In genomic region chr2:101332885-101333766, GRCh38 we compare ENCODE assay signal across 1 cellular context.
TF ChIP-seq lines count a peak whose summit lies in the region.

No MANE protein-coding gene starts in this region.

TF ChIP-seq in HepG2, 621 proteins besides CTCF, POLR2A, EP300 and RAD21 (continues in another document):
- no peak for TF ChIP-seq NCOA5 (CRISPR knock-in tag; IDR thresholded peaks at IDR 0.05)
- no peak for TF ChIP-seq LCORL (IDR thresholded peaks at IDR 0.05)
- TF ChIP-seq LCORL (CRISPR knock-in tag; IDR thresholded peaks at IDR 0.05), result 0 out of 2 replicates have a peak, but pooled peaks have one; percentile 58
- TF ChIP-seq, protein P1, sequence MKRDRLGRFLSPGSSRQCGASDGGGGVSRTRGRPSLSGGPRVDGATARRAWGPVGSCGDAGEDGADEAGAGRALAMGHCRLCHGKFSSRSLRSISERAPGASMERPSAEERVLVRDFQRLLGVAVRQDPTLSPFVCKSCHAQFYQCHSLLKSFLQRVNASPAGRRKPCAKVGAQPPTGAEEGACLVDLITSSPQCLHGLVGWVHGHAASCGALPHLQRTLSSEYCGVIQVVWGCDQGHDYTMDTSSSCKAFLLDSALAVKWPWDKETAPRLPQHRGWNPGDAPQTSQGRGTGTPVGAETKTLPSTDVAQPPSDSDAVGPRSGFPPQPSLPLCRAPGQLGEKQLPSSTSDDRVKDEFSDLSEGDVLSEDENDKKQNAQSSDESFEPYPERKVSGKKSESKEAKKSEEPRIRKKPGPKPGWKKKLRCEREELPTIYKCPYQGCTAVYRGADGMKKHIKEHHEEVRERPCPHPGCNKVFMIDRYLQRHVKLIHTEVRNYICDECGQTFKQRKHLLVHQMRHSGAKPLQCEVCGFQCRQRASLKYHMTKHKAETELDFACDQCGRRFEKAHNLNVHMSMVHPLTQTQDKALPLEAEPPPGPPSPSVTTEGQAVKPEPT (CRISPR knock-in tag; IDR thresholded peaks at IDR 0.05; ENCODE audit: low read depth), result no peak
- no peak for TF ChIP-seq TSC22D2 (CRISPR knock-in tag; IDR thresholded peaks at IDR 0.05; ENCODE audit: borderline replicate concordance)
- TF ChIP-seq HNF4A (CRISPR knock-in tag; IDR thresholded peaks at IDR 0.05), result peak; percentile 65
- TF ChIP-seq NFAT5 (CRISPR knock-in tag; IDR thresholded peaks at IDR 0.05), result no peak
- TF ChIP-seq HOXA3 (CRISPR knock-in tag; IDR thresholded peaks at IDR 0.05), result peak; percentile 27; the same call in 1 of the 2 replicates
- peak; percentile 100 for TF ChIP-seq RXRB (CRISPR knock-in tag; IDR thresholded peaks at IDR 0.05; ENCODE audit: borderline replicate concordance)
- TF ChIP-seq, protein P2, sequence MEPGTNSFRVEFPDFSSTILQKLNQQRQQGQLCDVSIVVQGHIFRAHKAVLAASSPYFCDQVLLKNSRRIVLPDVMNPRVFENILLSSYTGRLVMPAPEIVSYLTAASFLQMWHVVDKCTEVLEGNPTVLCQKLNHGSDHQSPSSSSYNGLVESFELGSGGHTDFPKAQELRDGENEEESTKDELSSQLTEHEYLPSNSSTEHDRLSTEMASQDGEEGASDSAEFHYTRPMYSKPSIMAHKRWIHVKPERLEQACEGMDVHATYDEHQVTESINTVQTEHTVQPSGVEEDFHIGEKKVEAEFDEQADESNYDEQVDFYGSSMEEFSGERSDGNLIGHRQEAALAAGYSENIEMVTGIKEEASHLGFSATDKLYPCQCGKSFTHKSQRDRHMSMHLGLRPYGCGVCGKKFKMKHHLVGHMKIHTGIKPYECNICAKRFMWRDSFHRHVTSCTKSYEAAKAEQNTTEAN (CRISPR knock-in tag; conservative IDR thresholded peaks at IDR 0.05), result no peak; the same call in 1 of the 2 replicates
- TF ChIP-seq, protein P3, sequence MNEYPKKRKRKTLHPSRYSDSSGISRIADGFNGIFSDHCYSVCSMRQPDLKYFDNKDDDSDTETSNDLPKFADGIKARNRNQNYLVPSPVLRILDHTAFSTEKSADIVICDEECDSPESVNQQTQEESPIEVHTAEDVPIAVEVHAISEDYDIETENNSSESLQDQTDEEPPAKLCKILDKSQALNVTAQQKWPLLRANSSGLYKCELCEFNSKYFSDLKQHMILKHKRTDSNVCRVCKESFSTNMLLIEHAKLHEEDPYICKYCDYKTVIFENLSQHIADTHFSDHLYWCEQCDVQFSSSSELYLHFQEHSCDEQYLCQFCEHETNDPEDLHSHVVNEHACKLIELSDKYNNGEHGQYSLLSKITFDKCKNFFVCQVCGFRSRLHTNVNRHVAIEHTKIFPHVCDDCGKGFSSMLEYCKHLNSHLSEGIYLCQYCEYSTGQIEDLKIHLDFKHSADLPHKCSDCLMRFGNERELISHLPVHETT (CRISPR knock-in tag; conservative IDR thresholded peaks at IDR 0.05), result 0 out of 2 replicates have a peak, but pooled peaks have one; percentile 16
- no peak for TF ChIP-seq CCAR2 (optimal IDR thresholded peaks at IDR 0.05; ENCODE audit: low read depth, low read length)
- no peak for TF ChIP-seq KLF15 (CRISPR knock-in tag; IDR thresholded peaks at IDR 0.05; ENCODE audit: borderline replicate concordance)
- peak; percentile 67 for TF ChIP-seq ZNF121 (CRISPR knock-in tag; IDR thresholded peaks at IDR 0.05)
- TF ChIP-seq ZNF333 (CRISPR knock-in tag; IDR thresholded peaks at IDR 0.05; ENCODE audit: borderline replicate concordance), result no peak
- TF ChIP-seq ZNF629 (CRISPR knock-in tag; conservative IDR thresholded peaks at IDR 0.05), result no peak
- no peak for TF ChIP-seq U2AF1 (optimal IDR thresholded peaks at IDR 0.05; ENCODE audit: low read depth, low read length)
- no peak; the same call in 1 of the 2 replicates for TF ChIP-seq ZMYM3 (CRISPR knock-in tag; IDR thresholded peaks at IDR 0.05)
- peak; percentile 94 for TF ChIP-seq SIX4 (CRISPR knock-in tag; IDR thresholded peaks at IDR 0.05)
- TF ChIP-seq IRF9 (CRISPR knock-in tag; IDR thresholded peaks at IDR 0.05; ENCODE audit: borderline replicate concordance), result no peak
- peak in 1 of 2 experiments; percentile 74; a peak in 1 of 4 replicates for TF ChIP-seq KLF16 (CRISPR knock-in tag; IDR thresholded peaks at IDR 0.05)
- TF ChIP-seq ZNF33A (CRISPR knock-in tag; IDR thresholded peaks at IDR 0.05; ENCODE audit: borderline replicate concordance), result no peak
- TF ChIP-seq SOX13 (IDR thresholded peaks at IDR 0.05), result peak; percentile 97
- peak in 1 of 2 experiments; percentile 100; a peak in 2 of 4 replicates for TF ChIP-seq SOX13 (CRISPR knock-in tag; conservative IDR thresholded peaks at IDR 0.05 in 1 of 2, IDR thresholded peaks at IDR 0.05 in 1 of 2)
- TF ChIP-seq ZNF296 (CRISPR knock-in tag; conservative IDR thresholded peaks at IDR 0.05), result no peak
- peak; percentile 96 for TF ChIP-seq ISL2 (CRISPR knock-in tag; IDR thresholded peaks at IDR 0.05)
- TF ChIP-seq ZNF101 (CRISPR knock-in tag; IDR thresholded peaks at IDR 0.05; ENCODE audit: borderline replicate concordance, low read depth), result no peak
- TF ChIP-seq CREM (IDR thresholded peaks at IDR 0.05), result peak; percentile 91
- TF ChIP-seq CREM (CRISPR knock-in tag; IDR thresholded peaks at IDR 0.05), result no peak
- TF ChIP-seq ZNF761 (CRISPR knock-in tag; conservative IDR thresholded peaks at IDR 0.05), result no peak
- TF ChIP-seq MZF1 (CRISPR knock-in tag; IDR thresholded peaks at IDR 0.05; ENCODE audit: borderline replicate concordance), result no peak
- peak; percentile 15; the same call in 1 of the 2 replicates for TF ChIP-seq CEBPB (IDR thresholded peaks at IDR 0.05; ENCODE audit: borderline replicate concordance, low read depth, low read length)
- no peak for TF ChIP-seq AKAP8 (CRISPR knock-in tag; IDR thresholded peaks at IDR 0.05)
- TF ChIP-seq TBX3 (IDR thresholded peaks at IDR 0.05; ENCODE audit: borderline replicate concordance), result peak; percentile 89
- TF ChIP-seq, protein P4, sequence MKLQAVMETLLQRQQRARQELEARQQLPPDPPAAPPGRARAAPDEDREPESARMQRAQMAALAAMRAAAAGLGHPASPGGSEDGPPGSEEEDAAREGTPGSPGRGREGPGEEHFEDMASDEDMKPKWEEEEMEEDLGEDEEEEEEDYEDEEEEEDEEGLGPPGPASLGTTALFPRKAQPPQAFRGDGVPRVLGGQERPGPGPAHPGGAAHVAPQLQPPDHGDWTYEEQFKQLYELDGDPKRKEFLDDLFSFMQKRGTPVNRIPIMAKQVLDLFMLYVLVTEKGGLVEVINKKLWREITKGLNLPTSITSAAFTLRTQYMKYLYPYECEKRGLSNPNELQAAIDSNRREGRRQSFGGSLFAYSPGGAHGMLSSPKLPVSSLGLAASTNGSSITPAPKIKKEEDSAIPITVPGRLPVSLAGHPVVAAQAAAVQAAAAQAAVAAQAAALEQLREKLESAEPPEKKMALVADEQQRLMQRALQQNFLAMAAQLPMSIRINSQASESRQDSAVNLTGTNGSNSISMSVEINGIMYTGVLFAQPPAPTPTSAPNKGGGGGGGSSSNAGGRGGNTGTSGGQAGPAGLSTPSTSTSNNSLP (IDR thresholded peaks at IDR 0.05; ENCODE audit: low read depth, low read length), result peak; percentile 68; the same call in 1 of the 2 replicates
- peak; percentile 44 for TF ChIP-seq ATF7 (IDR thresholded peaks at IDR 0.05)
- no peak for TF ChIP-seq ATF7 (CRISPR knock-in tag; IDR thresholded peaks at IDR 0.05)
- TF ChIP-seq PRPF4 (IDR thresholded peaks at IDR 0.05; ENCODE audit: low read depth, low read length, poor library complexity, severe bottlenecking), result no peak
- TF ChIP-seq PRDM4 (CRISPR knock-in tag; IDR thresholded peaks at IDR 0.05; ENCODE audit: borderline replicate concordance), result no peak
- peak; percentile 94 for TF ChIP-seq ZNF792 (CRISPR knock-in tag; IDR thresholded peaks at IDR 0.05)
- no peak for TF ChIP-seq ZBTB3 (CRISPR knock-in tag; IDR thresholded peaks at IDR 0.05; ENCODE audit: borderline replicate concordance, low read depth)
- TF ChIP-seq, protein P5, sequence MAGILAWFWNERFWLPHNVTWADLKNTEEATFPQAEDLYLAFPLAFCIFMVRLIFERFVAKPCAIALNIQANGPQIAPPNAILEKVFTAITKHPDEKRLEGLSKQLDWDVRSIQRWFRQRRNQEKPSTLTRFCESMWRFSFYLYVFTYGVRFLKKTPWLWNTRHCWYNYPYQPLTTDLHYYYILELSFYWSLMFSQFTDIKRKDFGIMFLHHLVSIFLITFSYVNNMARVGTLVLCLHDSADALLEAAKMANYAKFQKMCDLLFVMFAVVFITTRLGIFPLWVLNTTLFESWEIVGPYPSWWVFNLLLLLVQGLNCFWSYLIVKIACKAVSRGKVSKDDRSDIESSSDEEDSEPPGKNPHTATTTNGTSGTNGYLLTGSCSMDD (CRISPR knock-in tag; IDR thresholded peaks at IDR 0.05), result no peak
- no peak for TF ChIP-seq SNAI1 (CRISPR knock-in tag; IDR thresholded peaks at IDR 0.05; ENCODE audit: borderline replicate concordance)
- TF ChIP-seq NCOR1 (IDR thresholded peaks at IDR 0.05; ENCODE audit: borderline replicate concordance, low read length), result peak; percentile 65; the same call in 1 of the 2 replicates
- peak; percentile 79 for TF ChIP-seq HDAC2 (CRISPR knock-in tag; IDR thresholded peaks at IDR 0.05)
- TF ChIP-seq CEBPG (CRISPR knock-in tag; IDR thresholded peaks at IDR 0.05), result peak; percentile 84
- no peak for TF ChIP-seq GABPA (IDR thresholded peaks at IDR 0.05; ENCODE audit: low read depth, low read length)
- no peak for TF ChIP-seq GABPA (CRISPR knock-in tag; IDR thresholded peaks at IDR 0.05; ENCODE audit: low read depth)
- no peak for TF ChIP-seq RELA (CRISPR knock-in tag; IDR thresholded peaks at IDR 0.05)
- no peak for TF ChIP-seq KLF12 (CRISPR knock-in tag; IDR thresholded peaks at IDR 0.05; ENCODE audit: borderline replicate concordance)
- no peak; the same call in 1 of the 2 replicates for TF ChIP-seq GFI1 (CRISPR knock-in tag; IDR thresholded peaks at IDR 0.05; ENCODE audit: borderline replicate concordance)
- TF ChIP-seq KMT2B (CRISPR knock-in tag; IDR thresholded peaks at IDR 0.05), result 0 out of 2 replicates have a peak, but pooled peaks have one; percentile 41
- no peak for TF ChIP-seq ATRX (CRISPR knock-in tag; IDR thresholded peaks at IDR 0.05; ENCODE audit: borderline replicate concordance)
- no peak for TF ChIP-seq TP53 (CRISPR knock-in tag; conservative IDR thresholded peaks at IDR 0.05)
- TF ChIP-seq PHF21A (CRISPR knock-in tag; IDR thresholded peaks at IDR 0.05), result peak; percentile 68
- no peak for TF ChIP-seq SCMH1 (CRISPR knock-in tag; IDR thresholded peaks at IDR 0.05; ENCODE audit: borderline replicate concordance)
- TF ChIP-seq YY1 (IDR thresholded peaks at IDR 0.05; ENCODE audit: insufficient read depth, insufficient replicate concordance, low read depth, low read length), result no peak
- TF ChIP-seq ZNF367 (CRISPR knock-in tag; IDR thresholded peaks at IDR 0.05; ENCODE audit: borderline replicate concordance), result no peak
